ENCODE assay signal across 7 cellular contexts in genomic region chr1:173122958-173123852, GRCh38.
DNase-seq lines count a peak whose midpoint lies in the region; ATAC-seq and TF ChIP-seq lines count a peak whose summit lies in the region.

No MANE protein-coding gene starts in this region.

- no peaks in the 10 kb centered on the region for H3K9me3 ChIP-seq in upper lobe of right lung

- DNase-seq in HCEC 1CT: peak; percentile 93
- peak; percentile 97 for DNase-seq in RPMI7951 (ENCODE audit: low read depth)
- peak; percentile 26 for DNase-seq in midbrain (lab: John Stamatoyannopoulos, UW)
- peak; percentile 80 for DNase-seq in upper lobe of right lung
- DNase-seq in DMS79 treated with DMSO at 0.1 percent for 48 hours (lab: John Stamatoyannopoulos, UW): no peak

- no peak for TF ChIP-seq CTCF in upper lobe of right lung (IDR thresholded peaks at IDR 0.05)

- no peaks in the 10 kb centered on the region for H3K36me3 ChIP-seq in upper lobe of right lung

- ATAC-seq in esophagus mucosa (peak; percentile 97), upper lobe of right lung (peak; percentile 89), HG03469 (IDR thresholded peaks at IDR 0.05; ENCODE audit: unreplicated experiment) (no peak)

- intact Hi-C loops in upper lobe of right lung (cut with DNase I): no loop called here

- peaks cover 10% of the 10 kb centered on the region for H3K4me1 ChIP-seq in upper lobe of right lung

- peak overlapping the region; percentile 18 for H3K4me3 ChIP-seq in upper lobe of right lung

- no peaks in the 10 kb centered on the region for H3K27me3 ChIP-seq in upper lobe of right lung

- peak overlapping the region; percentile 84 for H3K27ac ChIP-seq in upper lobe of right lung
